In the genomic region with DNA sequence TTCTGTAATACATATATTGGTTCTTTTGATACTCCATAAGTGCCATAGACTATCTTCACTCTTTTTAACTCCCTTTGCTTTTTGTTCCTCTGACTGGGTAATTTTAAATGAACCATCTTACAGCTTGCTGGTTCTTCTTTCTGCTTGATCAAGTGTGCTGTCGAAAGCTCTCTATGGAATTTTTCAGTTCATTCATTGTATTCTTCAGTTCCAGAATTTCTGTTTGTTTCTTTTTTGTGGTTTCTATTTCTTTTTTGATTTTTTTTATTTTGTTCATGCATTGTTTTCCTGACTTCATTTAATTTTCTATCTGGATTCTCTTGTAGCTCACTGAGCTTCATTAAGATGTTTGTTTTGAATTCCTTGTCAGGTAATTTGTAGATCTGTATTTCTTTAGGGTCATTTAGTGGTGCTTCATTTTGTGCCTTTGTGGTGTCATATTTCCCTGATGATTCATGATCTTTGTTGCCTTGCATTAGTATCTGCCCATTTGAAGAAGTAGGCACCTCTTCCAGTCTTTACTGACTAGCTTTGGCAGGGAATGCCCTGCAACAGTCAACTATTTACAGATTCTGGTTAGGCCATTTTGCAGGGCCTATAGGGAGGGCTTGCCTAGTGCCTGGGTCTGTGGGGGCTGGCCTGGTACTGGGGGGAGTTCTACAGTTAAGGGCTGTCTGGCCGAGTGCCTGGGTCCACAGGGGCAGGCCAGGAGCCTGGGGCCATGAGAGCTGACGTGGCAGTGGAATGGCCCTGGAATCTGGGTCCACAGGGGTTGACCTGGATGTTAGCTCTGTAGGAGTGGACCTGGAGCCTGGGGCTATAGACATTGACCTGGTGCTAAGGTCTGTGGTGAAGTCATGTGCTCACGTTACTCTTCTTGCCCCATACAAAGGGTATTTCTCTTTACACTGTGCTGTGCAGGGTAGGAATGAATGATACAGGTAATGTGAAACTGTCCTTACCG, we compare ENCODE assay signal across 1 cellular context.
TF ChIP-seq lines count a peak whose summit lies in the region.

No MANE protein-coding gene starts in this region.

TF ChIP-seq in HEK293, 187 proteins besides CTCF, POLR2A, EP300 and RAD21 (continued from another document):
- TF ChIP-seq KLF9 (tag by site-specific recombination; IDR thresholded peaks at IDR 0.05; ENCODE audit: low read depth) = no peak
TF ChIP-seq in HEK293: peak in this region for 2.
